20 cellular contexts compared by ENCODE assay signal in genomic region chr13:45928843-45929242, GRCh38.
A peak's percentile ranks its signal among the peaks of the same experiment; 100 is the strongest.
DNase-seq lines count a peak whose midpoint lies in the region; ATAC-seq, FAIRE-seq and TF ChIP-seq lines count a peak whose summit lies in the region.
"Had no signal": no experiment of that assay in that cellular context is flagged by ENCODE, and none has a peak within 500 bp of the region (broad histone marks: within the 10 kb centered on the region; RNA-seq: fewer than 3 reads in every experiment).

No MANE protein-coding gene starts in this region.

- TF ChIP-seq CTCF in K562 (IDR thresholded peaks at IDR 0.05 in 2 of 3, conservative IDR thresholded peaks at IDR 0.05 in 1 of 3; ENCODE audit: insufficient read depth in 2 of 3, low read depth in 1 of 3, low read length in 3 of 3), result no peak

- H4K20me1 ChIP-seq in K562 (replicated peaks; ENCODE audit: control insufficient read depth, insufficient read depth, low read length) (no peaks in the 10 kb centered on the region), GM23248 (ENCODE audit: insufficient read depth) (no peaks in the 10 kb centered on the region)
- H4K20me1 ChIP-seq: BLaER1 had no signal

- no peak for ATAC-seq in K562
- no peak for ATAC-seq in stimulated activated naive B cell treated with anti-CD40 and anti-IgM and Interleukin-4, amounts not matched to agents 10 μg/mL and 1 μg/mL and 100 μg/mL, for 72 hours (replicated peaks)
- ATAC-seq: stimulated activated effector memory CD8-positive, alpha-beta T cell treated with anti-CD3 and anti-CD28 coated beads, Interleukin-12 subunit alpha, Interleukin-12 subunit beta, amount 100 ng/mL, for 72 hours had no signal

- H3K27ac Mint-ChIP-seq in stimulated activated naive B cell treated with anti-CD40 and anti-IgM and Interleukin-4, amounts not matched to agents 10 μg/mL and 1 μg/mL and 100 μg/mL, for 72 hours, result no peak overlapping the region
- H3K27ac Mint-ChIP-seq: activated naive CD4-positive, alpha-beta T cell treated with anti-CD3 and anti-CD28 coated beads for 36 hours; stimulated activated effector memory CD8-positive, alpha-beta T cell treated with anti-CD3 and anti-CD28 coated beads, Interleukin-12 subunit alpha, Interleukin-12 subunit beta, amount 100 ng/mL, for 72 hours had no signal

- H3K9ac ChIP-seq in K562 (ENCODE audit: insufficient read depth in 1 of 2, low read depth in 2 of 2, low read length in 2 of 2) (no peak overlapping the region), GM23248 (no peak overlapping the region)
- H3K9ac ChIP-seq: BLaER1 had no signal

- TF ChIP-seq RAD21 in K562 (CRISPR knock-in tag; conservative IDR thresholded peaks at IDR 0.05 in 1 of 2, IDR thresholded peaks at IDR 0.05 in 1 of 2), result no peak

- no peaks in the 10 kb centered on the region for H3F3A ChIP-seq in GM23248 (ENCODE audit: insufficient read depth)

- no peaks in the 10 kb centered on the region for H3K36me3 ChIP-seq in K562 (ENCODE audit: control insufficient read depth, insufficient read depth, low read length)
- no peaks in the 10 kb centered on the region for H3K36me3 ChIP-seq in GM23248 (ENCODE audit: low read depth)
- H3K36me3 ChIP-seq: BLaER1, SJCRH30, spleen, tibial nerve had no signal

- H3K4me3 ChIP-seq in K562 (no peak overlapping the region), GM23248 (no peak overlapping the region)
- H3K4me3 ChIP-seq: BLaER1, SJCRH30, spleen, tibial nerve had no signal

- no peaks in the 10 kb centered on the region for H3K79me2 ChIP-seq in K562 (ENCODE audit: control insufficient read depth, insufficient read depth, low read length)
- H3K79me2 ChIP-seq in GM23248 (ENCODE audit: insufficient read depth), result no peaks in the 10 kb centered on the region

- no peak overlapping the region for H3K4me3 Mint-ChIP-seq in stimulated activated naive B cell treated with anti-CD40 and anti-IgM and Interleukin-4, amounts not matched to agents 10 μg/mL and 1 μg/mL and 100 μg/mL, for 72 hours
- H3K4me3 Mint-ChIP-seq: activated naive CD4-positive, alpha-beta T cell treated with anti-CD3 and anti-CD28 coated beads for 36 hours; stimulated activated effector memory CD8-positive, alpha-beta T cell treated with anti-CD3 and anti-CD28 coated beads, Interleukin-12 subunit alpha, Interleukin-12 subunit beta, amount 100 ng/mL, for 72 hours had no signal

- H3K9me3 ChIP-seq in K562 (replicated peaks; ENCODE audit: control insufficient read depth, insufficient read depth, low read depth, low read length) (no peaks in the 10 kb centered on the region), GM23248 (ENCODE audit: low read depth) (no peaks in the 10 kb centered on the region)
- H3K9me3 ChIP-seq: BLaER1, SJCRH30, spleen, tibial nerve had no signal

- peak; percentile 13 for DNase-seq in DMS 273 (lab: John Stamatoyannopoulos, UW; ENCODE audit: unreplicated experiment)
- peak; percentile 56 for DNase-seq in NCI-H1694 (lab: John Stamatoyannopoulos, UW)
- no peak for DNase-seq in K562 (ENCODE audit: extremely low read depth in 1 of 4, low spot score in 3 of 4)
- peak; percentile 16 for DNase-seq in iris pigment epithelial cell (ENCODE audit: low read depth)
- DNase-seq in GM23248, result no peak
- no peak for DNase-seq in stimulated activated naive B cell treated with anti-CD40 and anti-IgM and Interleukin-4, amounts not matched to agents 10 μg/mL and 1 μg/mL and 100 μg/mL, for 72 hours
- DNase-seq in AG08395 (ENCODE audit: low spot score), result no peak
- no peak for DNase-seq in urothelium cell line (ENCODE audit: low spot score)
- DNase-seq: activated CD4-positive, alpha-beta T cell treated with anti-CD3 and anti-CD28 coated beads for 1 hour; activated CD8-positive, alpha-beta memory T cell treated with anti-CD3 and anti-CD28 coated beads, Interleukin-2, amount 50 U/mL, for 48 hours; activated naive CD4-positive, alpha-beta T cell treated with anti-CD3 and anti-CD28 coated beads for 36 hours; MM.1S; NCI-H2171 treated with DMSO at 0.1 percent for 48 hours; posterior cingulate gyrus; SJCRH30; spleen had no signal

- H3K9me3 Mint-ChIP-seq in stimulated activated naive B cell treated with anti-CD40 and anti-IgM and Interleukin-4, amounts not matched to agents 10 μg/mL and 1 μg/mL and 100 μg/mL, for 72 hours, result no peaks in the 10 kb centered on the region
- H3K9me3 Mint-ChIP-seq: activated naive CD4-positive, alpha-beta T cell treated with anti-CD3 and anti-CD28 coated beads for 36 hours; stimulated activated effector memory CD8-positive, alpha-beta T cell treated with anti-CD3 and anti-CD28 coated beads, Interleukin-12 subunit alpha, Interleukin-12 subunit beta, amount 100 ng/mL, for 72 hours had no signal

- no peak for TF ChIP-seq EP300 in K562 (IDR thresholded peaks at IDR 0.05; ENCODE audit: low read length)

- H3K4me2 ChIP-seq in K562 (ENCODE audit: insufficient read depth, low read length) (no peak overlapping the region), GM23248 (ENCODE audit: unreplicated experiment) (no peak overlapping the region)
- H3K4me2 ChIP-seq: BLaER1 had no signal

- H3K27me3 Mint-ChIP-seq in stimulated activated naive B cell treated with anti-CD40 and anti-IgM and Interleukin-4, amounts not matched to agents 10 μg/mL and 1 μg/mL and 100 μg/mL, for 72 hours, result peaks cover 11 to 15% of the 10 kb centered on the region in 2 donors

- no peak overlapping the region for H2AFZ ChIP-seq in K562 (ENCODE audit: low read depth, low read length)
- no peak overlapping the region for H2AFZ ChIP-seq in GM23248

- BruUV-seq in K562 (replicated peaks; lab: Mats Ljungman, UMichigan), result no TSS peak

- in situ Hi-C loops in K562 (cut with MboI) (loop anchor here (25.0 kb wide), 1 partner anchor 383 kb away; no protein-coding TSS in a partner anchor), GM23248 (cut with MboI) (no loop called here)

- no peaks in the 10 kb centered on the region for H3K4me1 Mint-ChIP-seq in stimulated activated naive B cell treated with anti-CD40 and anti-IgM and Interleukin-4, amounts not matched to agents 10 μg/mL and 1 μg/mL and 100 μg/mL, for 72 hours
- H3K4me1 Mint-ChIP-seq: brain; stimulated activated effector memory CD8-positive, alpha-beta T cell treated with anti-CD3 and anti-CD28 coated beads, Interleukin-12 subunit alpha, Interleukin-12 subunit beta, amount 100 ng/mL, for 72 hours had no signal

- no peaks in the 10 kb centered on the region for H3K4me1 ChIP-seq in K562 (replicated peaks in 1 of 2; ENCODE audit: control insufficient read depth in 2 of 2, insufficient read depth in 2 of 2, low read length in 2 of 2)
- H3K4me1 ChIP-seq in GM23248 (ENCODE audit: insufficient read depth), result no peaks in the 10 kb centered on the region
- H3K4me1 ChIP-seq: BLaER1, SJCRH30, tibial nerve had no signal

- TF ChIP-seq POLR2A in K562 (conservative IDR thresholded peaks at IDR 0.05), result no peak

- FAIRE-seq in K562 (lab: Jason Lieb, UNC), result no peak
- FAIRE-seq in urothelium cell line (lab: Jason Lieb, UNC), result no peak

- POLR2A ChIA-PET in K562 (lab: Yijun Ruan, JAX), result interaction anchor here (1.0 kb wide), 1 partner anchor 13 kb away, joined by 3 read pairs; no protein-coding TSS in a partner anchor

- 0% methylated on average over 2 of the region's 2 CpGs for WGBS in K562 (ENCODE audit: insufficient coverage, low coverage, missing lambda C conversion rate)
- 36 to 39% methylated on average over 2 of the region's 2 CpGs for WGBS in GM23248 (ENCODE audit: low coverage in 1 of 2, low lambda C conversion rate in 2 of 2, missing lambda C conversion rate in 2 of 2), 2 experiments

- CTCF ChIA-PET in K562 (lab: Yijun Ruan, JAX; ENCODE audit: low intra/inter-chr PET ratio), result no interaction called here

- H3K9me2 ChIP-seq in GM23248 (ENCODE audit: insufficient read depth), result no peaks in the 10 kb centered on the region

- H3K36me3 Mint-ChIP-seq in stimulated activated naive B cell treated with anti-CD40 and anti-IgM and Interleukin-4, amounts not matched to agents 10 μg/mL and 1 μg/mL and 100 μg/mL, for 72 hours, result no peaks in the 10 kb centered on the region
- H3K36me3 Mint-ChIP-seq: brain; stimulated activated effector memory CD8-positive, alpha-beta T cell treated with anti-CD3 and anti-CD28 coated beads, Interleukin-12 subunit alpha, Interleukin-12 subunit beta, amount 100 ng/mL, for 72 hours had no signal

- H3K27ac ChIP-seq in K562 (ENCODE audit: extremely low read depth, low read depth, low read length), result no peak overlapping the region
- no peak overlapping the region for H3K27ac ChIP-seq in GM23248
- H3K27ac ChIP-seq: BLaER1, SJCRH30, tibial nerve had no signal

- H3K27me3 ChIP-seq in K562 (ENCODE audit: control insufficient read depth in 2 of 2, insufficient read depth in 2 of 2, low read length in 2 of 2) (peaks cover 9 to 38% of the 10 kb centered on the region in 2 experiments; a peak in 4 of 5 replicates), GM23248 (replicated peaks; ENCODE audit: insufficient read depth) (peaks cover 23% of the 10 kb centered on the region)
- H3K27me3 ChIP-seq: BLaER1, SJCRH30, tibial nerve had no signal

- intact Hi-C loops in K562 (cut with micrococcal nuclease), result loop anchor here (5.0 kb wide), 1 partner anchor 393 kb away; no protein-coding TSS in a partner anchor

- H3K9me1 ChIP-seq in K562 (ENCODE audit: control insufficient read depth, insufficient read depth, low read length), result no peaks in the 10 kb centered on the region

TF ChIP-seq in K562, 482 proteins besides CTCF, POLR2A, EP300 and RAD21:
- TF ChIP-seq TFE3 (CRISPR knock-in tag; IDR thresholded peaks at IDR 0.05) (peak; percentile 23; the same call in 1 of the 2 replicates), ATF7 (IDR thresholded peaks at IDR 0.05) (no peak), E2F5 (CRISPR knock-in tag; IDR thresholded peaks at IDR 0.05) (no peak)

Comparison
In these comparisons a context has a peak if more than half of its experiments do, and no peak if none do; other contexts are left out.
1. DNase-seq: peak in DMS 273 (single experiment), NCI-H1694 (single experiment) and iris pigment epithelial cell (single experiment); none in K562 (0 of 4), GM23248 (single experiment), stimulated activated naive B cell treated with anti-CD40 and anti-IgM and Interleukin-4, amounts not matched to agents 10 μg/mL and 1 μg/mL and 100 μg/mL, for 72 hours (single experiment), AG08395 (single experiment) and urothelium cell line (single experiment).